ENCODE assay signal across 33 cellular contexts in genomic region chr13:34174671-34175145, GRCh38.
A peak's percentile ranks its signal among the peaks of the same experiment; 100 is the strongest.
DNase-seq lines count a peak whose midpoint lies in the region; TF ChIP-seq lines count a peak whose summit lies in the region.
"Had no signal": no experiment of that assay in that cellular context is flagged by ENCODE, and none has a peak within 500 bp of the region (broad histone marks: within the 10 kb centered on the region; RNA-seq: fewer than 3 reads in every experiment).

No MANE protein-coding gene starts in this region.

- H2AFZ ChIP-seq in fibroblast of lung (ENCODE audit: low read length) (no peak overlapping the region), osteoblast (ENCODE audit: low read length) (no peak overlapping the region)
- H2AFZ ChIP-seq: parathyroid adenoma had no signal

- TF ChIP-seq CTCF in fibroblast of lung (conservative IDR thresholded peaks at IDR 0.05 in 1 of 2, IDR thresholded peaks at IDR 0.05 in 1 of 2; ENCODE audit: low read depth in 1 of 2, low read length in 2 of 2), result no peak
- no peak for TF ChIP-seq CTCF in osteoblast (IDR thresholded peaks at IDR 0.05; ENCODE audit: extremely low read depth, low read depth, low read length)

- no peaks in the 10 kb centered on the region for H4K20me1 ChIP-seq in fibroblast of lung (ENCODE audit: control insufficient read depth, extremely low read depth, insufficient read depth, low read length)
- H4K20me1 ChIP-seq in osteoblast (ENCODE audit: insufficient read depth, low read length), result no peaks in the 10 kb centered on the region

- H3K36me3 ChIP-seq in fibroblast of lung (ENCODE audit: control insufficient read depth, insufficient read depth, low read length) (no peaks in the 10 kb centered on the region), osteoblast (ENCODE audit: insufficient read depth, low read length) (no peaks in the 10 kb centered on the region)
- H3K36me3 ChIP-seq: esophagus muscularis mucosa, MG63, spleen had no signal

- H3K27ac ChIP-seq in fibroblast of lung (ENCODE audit: insufficient read depth, low read length) (no peak overlapping the region), osteoblast (ENCODE audit: low read depth, low read length) (no peak overlapping the region)
- H3K27ac ChIP-seq: C4-2B, dorsolateral prefrontal cortex, esophagus muscularis mucosa, parathyroid adenoma, SK-N-MC, spleen had no signal

- peaks cover 3% of the 10 kb centered on the region for H3K4me1 ChIP-seq in fibroblast of lung (ENCODE audit: control insufficient read depth, extremely low read depth, insufficient read depth, low read length)
- no peaks in the 10 kb centered on the region for H3K4me1 ChIP-seq in osteoblast (ENCODE audit: insufficient read depth, low read length)
- H3K4me1 ChIP-seq: Caco-2, esophagus muscularis mucosa, parathyroid adenoma, spleen had no signal

- H3K4me2 ChIP-seq in fibroblast of lung (ENCODE audit: extremely low read depth, insufficient read depth, low read length), result no peak overlapping the region
- no peak overlapping the region for H3K4me2 ChIP-seq in osteoblast (ENCODE audit: insufficient read depth, low read length)

- DNase-seq in AG20443 (ENCODE audit: low spot score) (peak; percentile 17), LHCN-M2 (ENCODE audit: low read depth) (peak; percentile 31), fibroblast of lung (ENCODE audit: low read depth in 2 of 2) (peak; percentile 46 to 62), osteoblast (ENCODE audit: insufficient read length, low spot score, missing footprints) (peak; percentile 31), midbrain (lab: John Stamatoyannopoulos, UW) (no peak), GDM1 (lab: John Stamatoyannopoulos, UW) (no peak), pons (ENCODE audit: low spot score) (no peak)
- DNase-seq: ACHN; activated CD4-positive, alpha-beta T cell treated with anti-CD3 and anti-CD28 coated beads, Interleukin-2, amount 50 U/mL, for 4 hours; activated CD8-positive, alpha-beta memory T cell treated with anti-CD3 and anti-CD28 coated beads, Interleukin-2, amount 10 ng/mL, durations not matched to agents 7 days and 5 days; activated gamma-delta T cell treated with Interleukin-2 at 50 U/mL for 16 hours; activated naive CD8-positive, alpha-beta T cell treated with anti-CD3 and anti-CD28 coated beads, Interleukin-2, amount 50 U/mL, for 24 hours; activated T-cell treated with anti-CD3 and anti-CD28 coated beads, Interleukin-2, amount 50 U/mL, for 48 hours; Caco-2; DMS53; dorsolateral prefrontal cortex; GF-D8; glutamatergic neuron; KBM-7; mammary epithelial cell; MG63; NCI-H2081; NCI-H2227 treated with DMSO at 0.1 percent for 48 hours; NCI-H526 treated with DMSO at 0.1 percent for 48 hours; NK-92 treated with Interleukin-12 subunit alpha and Interleukin-12 subunit beta, amount 100 ng/mL, for 24 hours; spleen; stimulated activated CD4-positive, alpha-beta T cell treated with anti-CD3 and anti-CD28 coated beads, Interleukin-2, amount 100 ng/mL, for 24 hours; stimulated activated naive CD8-positive, alpha-beta T cell treated with anti-CD3 and anti-CD28 coated beads, Interleukin-15, Interleukin-2, amounts not matched to agents 100 U/mL and 50 U/mL, for 24 hours; T-helper 1 cell had no signal

- H3K4me3 ChIP-seq in fibroblast of lung (replicated peaks in 1 of 4; ENCODE audit: control extremely low read depth in 1 of 4, insufficient read depth in 1 of 4, low read depth in 3 of 4, low read length in 4 of 4) (no peak overlapping the region), osteoblast (ENCODE audit: insufficient read depth, low read length) (no peak overlapping the region)
- H3K4me3 ChIP-seq: dorsolateral prefrontal cortex, esophagus muscularis mucosa, MG63, SK-N-MC, spleen had no signal

- H3K79me2 ChIP-seq in fibroblast of lung (ENCODE audit: control insufficient read depth, insufficient read depth, low read length), result no peaks in the 10 kb centered on the region
- no peaks in the 10 kb centered on the region for H3K79me2 ChIP-seq in osteoblast (ENCODE audit: insufficient read depth, low read length)
- H3K79me2 ChIP-seq: parathyroid adenoma had no signal

- H3K27me3 ChIP-seq in fibroblast of lung (ENCODE audit: control insufficient read depth, insufficient read depth, low read length) (no peaks in the 10 kb centered on the region), osteoblast (ENCODE audit: insufficient read depth, low read length) (no peaks in the 10 kb centered on the region)
- H3K27me3 ChIP-seq: dorsolateral prefrontal cortex, esophagus muscularis mucosa, MG63, spleen had no signal

- H3K9me3 ChIP-seq in fibroblast of lung (ENCODE audit: control insufficient read depth, insufficient read depth, low read depth, low read length), result no peaks in the 10 kb centered on the region
- H3K9me3 ChIP-seq in osteoblast (ENCODE audit: low read depth, low read length), result no peaks in the 10 kb centered on the region
- H3K9me3 ChIP-seq: Caco-2, esophagus muscularis mucosa, MG63, spleen had no signal

- H3K9ac ChIP-seq in fibroblast of lung (ENCODE audit: insufficient read depth, low read length), result no peak overlapping the region
- H3K9ac ChIP-seq: parathyroid adenoma had no signal

Comparison
In these comparisons a context has a peak if more than half of its experiments do, and no peak if none do; other contexts are left out.
1. DNase-seq: peak in AG20443 (single experiment), LHCN-M2 (single experiment), fibroblast of lung (2 of 2) and osteoblast (single experiment); none in midbrain (single experiment), GDM1 (single experiment) and pons (single experiment).